12 cellular contexts compared by ENCODE assay signal in the genomic region with DNA sequence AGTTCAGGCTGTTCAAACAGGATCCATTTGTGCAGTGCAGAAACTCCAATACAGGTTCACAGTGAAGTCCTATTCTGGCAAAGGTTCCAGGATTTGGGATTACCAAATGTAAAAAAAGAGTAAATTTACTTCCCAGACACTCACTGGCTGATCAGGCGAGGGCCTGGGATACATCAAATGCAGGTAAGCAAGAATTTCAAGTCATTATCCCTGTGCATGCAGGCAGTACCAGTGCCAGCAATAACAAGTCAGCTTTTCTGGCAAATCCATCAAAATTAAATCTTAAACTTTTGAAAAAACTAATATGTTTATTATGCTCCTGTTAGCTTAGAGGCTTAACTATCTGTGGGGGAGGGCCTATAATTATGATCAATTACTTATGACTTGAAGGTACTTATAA. TPM values are rescaled to one million over a fixed set of nuclear protein-coding genes. Genes with fewer than 3 reads are reported as not detected.
DNase-seq lines count a peak whose midpoint lies in the region; ATAC-seq and TF ChIP-seq lines count a peak whose summit lies in the region.
"Had no signal": no experiment of that assay in that cellular context is flagged by ENCODE, and none has a peak within 500 bp of the region (broad histone marks: within the 10 kb centered on the region; RNA-seq: fewer than 3 reads in every experiment).

No MANE protein-coding gene starts in this region.

- intact Hi-C loops in PC-3 (cut with micrococcal nuclease) = loop anchor here (10.0 kb wide), 1 partner anchor 405 kb away; the partner anchor contains the start of gene VPS50

- H3K9ac ChIP-seq in PC-3 (ENCODE audit: low read length) (no peak overlapping the region), endodermal cell (ENCODE audit: extremely low read depth, low read length, poor library complexity, severe bottlenecking) (no peak overlapping the region)

- TF ChIP-seq CTCF in PC-3 (conservative IDR thresholded peaks at IDR 0.05; ENCODE audit: low read depth, low read length) (no peak), endodermal cell (conservative IDR thresholded peaks at IDR 0.05) (no peak)

- H3K36me3 ChIP-seq in PC-3 (ENCODE audit: low read depth, low read length) = peaks cover 4% of the 10 kb centered on the region; the same call in 1 of the 2 replicates
- peaks cover 24% of the 10 kb centered on the region for H3K36me3 ChIP-seq in endodermal cell (ENCODE audit: control insufficient read depth, insufficient read depth, low read length)
- H3K36me3 ChIP-seq in thymus (ENCODE audit: control insufficient read depth, insufficient read depth) = no peaks in the 10 kb centered on the region

- H3K4me2 ChIP-seq in PC-3 (ENCODE audit: low read length) = peak overlapping the region; percentile 89; the same call in 1 of the 2 replicates

- WGBS in endodermal cell (ENCODE audit: insufficient coverage in 1 of 2, insufficient read length in 1 of 2), 2 experiments = 100% methylated on average over 1 of the region's 1 CpG; no CpG with 5 or more reads in 1 of the 2 experiments
- WGBS in thymus = 21% methylated on average over 1 of the region's 1 CpG

- H3F3A ChIP-seq in PC-3 (ENCODE audit: low read length, unreplicated experiment) = no peaks in the 10 kb centered on the region

- H3K27ac ChIP-seq in PC-3 (ENCODE audit: low read length) (no peak overlapping the region), endodermal cell (ENCODE audit: low read depth, low read length) (no peak overlapping the region), thymus (ENCODE audit: low read depth) (no peak overlapping the region)
- H3K27ac ChIP-seq: psoas muscle had no signal

- H3K4me1 ChIP-seq in PC-3 (ENCODE audit: insufficient read depth, low read length) = peaks cover 31% of the 10 kb centered on the region
- peaks cover 4% of the 10 kb centered on the region for H3K4me1 ChIP-seq in endodermal cell (ENCODE audit: control insufficient read depth, insufficient read depth, low read length)
- H3K4me1 ChIP-seq in thymus (ENCODE audit: control insufficient read depth, insufficient read depth, low read length) = peaks cover 11% of the 10 kb centered on the region

- POLR2A ChIA-PET in PC-3 (lab: Charles Lee; ENCODE audit: unreplicated experiment) = no interaction called here

- H2AFZ ChIP-seq in PC-3 (ENCODE audit: low read length) = no peak overlapping the region

- H3K4me3 Mint-ChIP-seq in activated naive CD4-positive, alpha-beta T cell treated with anti-CD3 and anti-CD28 coated beads, Interleukin-2, amount 10 ng/mL, durations not matched to agents 7 days and 5 days = peak overlapping the region; percentile 86
- H3K4me3 Mint-ChIP-seq in endodermal cell = no peak overlapping the region

- no peak overlapping the region for H3K27ac Mint-ChIP-seq in activated naive CD4-positive, alpha-beta T cell treated with anti-CD3 and anti-CD28 coated beads, Interleukin-2, amount 10 ng/mL, durations not matched to agents 7 days and 5 days
- no peak overlapping the region for H3K27ac Mint-ChIP-seq in endodermal cell

- no peaks in the 10 kb centered on the region for H3K9me2 ChIP-seq in PC-3 (replicated peaks; ENCODE audit: low read length)

- CTCF ChIA-PET in activated naive CD4-positive, alpha-beta T cell treated with anti-CD3 and anti-CD28 coated beads, Interleukin-2, amount 10 ng/mL, durations not matched to agents 7 days and 5 days (lab: Charles Lee) = interaction anchor here (3.3 to 3.7 kb wide), 2 partner anchors 17 to 210 kb away, joined by 19 to 40 read pairs; no protein-coding TSS in a partner anchor
- CTCF ChIA-PET in PC-3 (lab: Charles Lee) = interaction anchor here (0.7 kb wide), 1 partner anchor 176 kb away, joined by 3 read pairs; no protein-coding TSS in a partner anchor

- H3K27me3 Mint-ChIP-seq in activated naive CD4-positive, alpha-beta T cell treated with anti-CD3 and anti-CD28 coated beads, Interleukin-2, amount 10 ng/mL, durations not matched to agents 7 days and 5 days = peaks cover 6% of the 10 kb centered on the region
- H3K27me3 Mint-ChIP-seq in endodermal cell (ENCODE audit: insufficient read depth) = peaks cover 3% of the 10 kb centered on the region
- H3K27me3 Mint-ChIP-seq: effector memory CD8-positive, alpha-beta T cell had no signal

- no peaks in the 10 kb centered on the region for H4K20me1 ChIP-seq in PC-3 (ENCODE audit: low read length)

- peaks cover 66% of the 10 kb centered on the region for H3K4me1 Mint-ChIP-seq in activated naive CD4-positive, alpha-beta T cell treated with anti-CD3 and anti-CD28 coated beads, Interleukin-2, amount 10 ng/mL, durations not matched to agents 7 days and 5 days
- H3K4me1 Mint-ChIP-seq in endodermal cell = peaks cover 32% of the 10 kb centered on the region

- H3K9me3 ChIP-seq in PC-3 (ENCODE audit: low read length) (no peaks in the 10 kb centered on the region), endodermal cell (ENCODE audit: control insufficient read depth, low read length) (no peaks in the 10 kb centered on the region), thymus (ENCODE audit: control insufficient read depth) (no peaks in the 10 kb centered on the region)
- H3K9me3 ChIP-seq: psoas muscle had no signal

- BruUV-seq in PC-3 (replicated peaks; lab: Mats Ljungman, UMichigan) = no TSS peak

- peaks cover 70% of the 10 kb centered on the region for H3K36me3 Mint-ChIP-seq in activated naive CD4-positive, alpha-beta T cell treated with anti-CD3 and anti-CD28 coated beads, Interleukin-2, amount 10 ng/mL, durations not matched to agents 7 days and 5 days
- peaks cover 2% of the 10 kb centered on the region for H3K36me3 Mint-ChIP-seq in endodermal cell (ENCODE audit: low read depth)

- no peaks in the 10 kb centered on the region for H3K9me3 Mint-ChIP-seq in activated naive CD4-positive, alpha-beta T cell treated with anti-CD3 and anti-CD28 coated beads, Interleukin-2, amount 10 ng/mL, durations not matched to agents 7 days and 5 days
- no peaks in the 10 kb centered on the region for H3K9me3 Mint-ChIP-seq in endodermal cell
- H3K9me3 Mint-ChIP-seq: effector memory CD8-positive, alpha-beta T cell had no signal

- ATAC-seq in PC-3 (no peak), HG03457 (IDR thresholded peaks at IDR 0.05; ENCODE audit: unreplicated experiment) (no peak), GM18861 (IDR thresholded peaks at IDR 0.05; ENCODE audit: unreplicated experiment) (no peak)
- ATAC-seq: effector memory CD8-positive, alpha-beta T cell; psoas muscle had no signal

- H3K27me3 ChIP-seq in PC-3 (ENCODE audit: low read length) (no peaks in the 10 kb centered on the region), endodermal cell (ENCODE audit: control insufficient read depth, insufficient read depth, low read length, poor library complexity, severe bottlenecking) (no peaks in the 10 kb centered on the region), thymus (ENCODE audit: control insufficient read depth, insufficient read depth) (no peaks in the 10 kb centered on the region)

- DNase-seq in activated naive CD4-positive, alpha-beta T cell treated with anti-CD3 and anti-CD28 coated beads, Interleukin-2, amount 10 ng/mL, durations not matched to agents 7 days and 5 days = no peak
- DNase-seq in activated naive CD4-positive, alpha-beta T cell treated with Interleukin-2 at 50 U/mL for 16 hours = no peak
- DNase-seq in PC-3 = no peak
- DNase-seq in endodermal cell = no peak
- DNase-seq in activated gamma-delta T cell (lab: John Stamatoyannopoulos, UW) = no peak
- DNase-seq: activated CD4-positive, CD25-positive, alpha-beta regulatory T cell; amygdala; effector memory CD8-positive, alpha-beta T cell; psoas muscle had no signal

- H3K4me3 ChIP-seq in PC-3 (ENCODE audit: low read length) (no peak overlapping the region), endodermal cell (ENCODE audit: low read length) (peak overlapping the region; percentile 95), thymus (ENCODE audit: low read length) (peak overlapping the region; percentile 22)

- H3K79me2 ChIP-seq in PC-3 (ENCODE audit: low read length) = peaks cover 94% of the 10 kb centered on the region

RNA-seq across cellular contexts. Expression of gene CDK6, which starts 6.3 kb away (rescaled TPM):
- 38.4 and 38.7 TPM in 2 replicates for total RNA-seq in PC-3 (2014; rRNA removed)
- total RNA-seq in endodermal cell = 10 to 100 TPM; 28.5 to 36.6 TPM
- polyA plus RNA-seq in endodermal cell (2013, experiment 1 of 2) = 26.4 TPM
- 28.0 TPM for polyA plus RNA-seq in endodermal cell (2013, experiment 2 of 2)
- polyA plus RNA-seq in thymus = 6.5 TPM
